23 cellular contexts compared by ENCODE assay signal in genomic region chr1:7259955-7260354, GRCh38.
"Had no signal": no experiment of that assay in that cellular context is flagged by ENCODE, and none has a peak within 500 bp of the region (broad histone marks: within the 10 kb centered on the region; RNA-seq: fewer than 3 reads in every experiment).

No MANE protein-coding gene starts in this region.

- H3K4me1 Mint-ChIP-seq: IgD-negative memory B cell had no signal

- H3K27me3 ChIP-seq: MG63 had no signal

- H3K36me3 Mint-ChIP-seq: IgD-negative memory B cell had no signal

- H3K36me3 ChIP-seq: MG63, SJCRH30 had no signal

- H3K9me3 ChIP-seq: MG63, SJCRH30 had no signal

- H3K4me3 Mint-ChIP-seq: IgD-negative memory B cell had no signal

- H3K27ac ChIP-seq: SJCRH30 had no signal

- ATAC-seq: Panc1, PC-3, Right ventricle myocardium inferior, SK-N-SH treated with all-trans-retinoic acid at 6 μM for 48 hours had no signal

- H3K27ac Mint-ChIP-seq: IgD-negative memory B cell had no signal

- DNase-seq: KBM-7, MG63, NCI-H1092, NCI-H1105 treated with DMSO at 0.1 percent for 48 hours, NCI-H1417 treated with DMSO at 0.1 percent for 48 hours, NCI-H146, NCI-H1694 treated with DMSO at 0.1 percent for 48 hours, NCI-H2029, NCI-H2081 treated with DMSO at 0.1 percent for 48 hours, NCI-H2171, NCI-H226, NCI-H446, NCI-H510A, NCI-H524 treated with DMSO at 0.1 percent for 48 hours, NCI-H69, NCI-H774, PC-3, SHP77 treated with DMSO at 0.1 percent for 48 hours, SJCRH30 had no signal

- H3K4me3 ChIP-seq: MG63, SJCRH30 had no signal

- H3K9me3 Mint-ChIP-seq: IgD-negative memory B cell had no signal
